In genomic region chr7:83918142-83918541, GRCh38 we compare ENCODE assay signal across 19 cellular contexts.
"Had no signal": no experiment of that assay in that cellular context is flagged by ENCODE, and none has a peak within 500 bp of the region (broad histone marks: within the 10 kb centered on the region; RNA-seq: fewer than 3 reads in every experiment).

No MANE protein-coding gene starts in this region.

- DNase-seq: KBM-7, MV-4-11, NCI-H1048, NCI-H1105, NCI-H1417, NCI-H1436 treated with DMSO at 0.1 percent for 48 hours, NCI-H1694, NCI-H187 treated with DMSO at 0.1 percent for 48 hours, NCI-H2029 treated with DMSO at 0.1 percent for 48 hours, NCI-H226, NCI-H446, NCI-H510A, NCI-H774, SHP77 treated with DMSO at 0.1 percent for 48 hours, SJCRH30, T-helper 1 cell had no signal

- H3K4me1 ChIP-seq: SJCRH30 had no signal

- H3K9me3 ChIP-seq: SJCRH30 had no signal

- H3K4me3 ChIP-seq: SJCRH30, SK-N-MC had no signal

- H3K36me3 ChIP-seq: SJCRH30 had no signal

- H3K27me3 ChIP-seq: SJCRH30 had no signal

- H3K27ac ChIP-seq: SJCRH30, SK-N-MC had no signal

- ATAC-seq: Panc1, Right ventricle myocardium inferior had no signal
